In the genomic region with DNA sequence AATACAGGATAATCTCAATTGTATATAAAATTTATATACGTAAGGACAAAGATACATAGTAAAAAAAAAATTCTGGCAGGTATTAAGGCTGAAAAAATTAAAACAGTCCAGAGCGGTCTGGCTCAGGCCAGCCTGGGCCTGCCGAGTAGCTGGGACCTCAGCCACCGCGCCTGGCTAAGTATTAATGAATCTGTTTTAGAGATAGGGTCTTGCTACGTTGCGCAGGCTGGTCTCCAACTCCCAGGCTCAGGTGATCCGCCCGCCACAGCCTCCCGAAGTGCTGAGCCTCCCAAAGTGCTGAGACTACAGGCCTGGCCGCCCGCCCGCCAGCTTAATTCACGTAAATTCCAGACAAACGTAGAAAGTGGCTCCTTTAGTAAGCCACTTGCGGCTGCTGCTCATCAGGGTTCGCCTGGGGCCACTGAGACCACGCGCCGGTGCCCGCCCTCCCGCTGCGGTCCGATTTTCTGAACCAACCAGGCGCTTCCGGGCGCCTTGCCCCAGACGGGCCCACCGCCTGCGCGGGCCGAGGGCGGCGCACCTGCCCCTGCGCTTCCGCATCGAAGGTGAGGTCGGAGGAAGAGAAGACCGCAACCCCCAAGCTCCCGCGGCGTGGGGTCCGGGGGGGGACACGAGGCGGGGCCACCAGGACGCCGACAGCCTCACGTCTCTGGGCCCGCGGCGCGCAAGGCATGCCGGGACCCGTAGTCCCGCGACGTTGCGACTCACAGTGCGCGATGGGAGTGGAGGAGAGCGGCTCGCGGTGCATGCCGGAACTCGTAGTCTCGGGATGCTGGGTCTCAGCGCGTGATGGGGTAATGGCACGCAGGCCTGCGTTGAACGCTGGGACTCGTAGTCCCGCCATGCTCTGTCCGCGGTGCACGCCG, we compare ENCODE assay signal across 1 cellular context.
TF ChIP-seq lines count a peak whose summit lies in the region.

No MANE protein-coding gene starts in this region.

TF ChIP-seq in HepG2, 621 proteins besides CTCF, POLR2A, EP300 and RAD21 (continued from another document and continues in another):
- TF ChIP-seq, protein P1, sequence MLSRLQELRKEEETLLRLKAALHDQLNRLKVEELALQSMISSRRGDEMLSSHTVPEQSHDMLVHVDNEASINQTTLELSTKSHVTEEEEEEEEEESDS (CRISPR knock-in tag; IDR thresholded peaks at IDR 0.05; ENCODE audit: borderline replicate concordance) = no peak
- TF ChIP-seq BRD4 (CRISPR knock-in tag; IDR thresholded peaks at IDR 0.05) (peak; percentile 70; the same call in 1 of the 2 replicates), ZNF30 (CRISPR knock-in tag; IDR thresholded peaks at IDR 0.05) (no peak), ZNF724P (CRISPR knock-in tag; IDR thresholded peaks at IDR 0.05; ENCODE audit: borderline replicate concordance) (peak; percentile 89; the same call in 1 of the 2 replicates), MZF1 (CRISPR knock-in tag; IDR thresholded peaks at IDR 0.05; ENCODE audit: borderline replicate concordance) (no peak), PITX1 (CRISPR knock-in tag; IDR thresholded peaks at IDR 0.05) (no peak), JUN (CRISPR knock-in tag; IDR thresholded peaks at IDR 0.05) (peak; percentile 49; the same call in 1 of the 2 replicates), ATM (IDR thresholded peaks at IDR 0.05; ENCODE audit: borderline replicate concordance) (no peak), ZNF766 (CRISPR knock-in tag; IDR thresholded peaks at IDR 0.05; ENCODE audit: borderline replicate concordance) (no peak), ZNF558 (CRISPR knock-in tag; IDR thresholded peaks at IDR 0.05; ENCODE audit: borderline replicate concordance) (peak; percentile 65; the same call in 1 of the 2 replicates), ZNF180 (CRISPR knock-in tag; IDR thresholded peaks at IDR 0.05; ENCODE audit: borderline replicate concordance, low read depth) (no peak), ZSCAN25 (CRISPR knock-in tag; IDR thresholded peaks at IDR 0.05) (peak; percentile 73; the same call in 1 of the 2 replicates), RFXANK (CRISPR knock-in tag; IDR thresholded peaks at IDR 0.05) (0 out of 2 replicates have a peak, but pooled peaks have one; percentile 45), NCOA2 (CRISPR knock-in tag; IDR thresholded peaks at IDR 0.05) (peak; percentile 36), TCF7 (IDR thresholded peaks at IDR 0.05; ENCODE audit: low read depth) (no peak), SOX13 (IDR thresholded peaks at IDR 0.05) (no peak; the same call in 1 of the 2 replicates), SOX13 (CRISPR knock-in tag; conservative IDR thresholded peaks at IDR 0.05 in 1 of 2, IDR thresholded peaks at IDR 0.05 in 1 of 2) (peak in 1 of 2 experiments; percentile 52; a peak in 2 of 4 replicates), NR2C2 (CRISPR knock-in tag; IDR thresholded peaks at IDR 0.05; ENCODE audit: borderline replicate concordance) (peak; percentile 93), ZNF839 (CRISPR knock-in tag; IDR thresholded peaks at IDR 0.05; ENCODE audit: borderline replicate concordance) (no peak), TP53 (CRISPR knock-in tag; conservative IDR thresholded peaks at IDR 0.05) (no peak), JDP2 (CRISPR knock-in tag; IDR thresholded peaks at IDR 0.05; ENCODE audit: borderline replicate concordance) (no peak; the same call in 1 of the 2 replicates), TEAD2 (CRISPR knock-in tag; IDR thresholded peaks at IDR 0.05) (no peak), ZSCAN31 (CRISPR knock-in tag; IDR thresholded peaks at IDR 0.05; ENCODE audit: low read depth) (peak; percentile 56; the same call in 1 of the 2 replicates), ZNF879 (CRISPR knock-in tag; IDR thresholded peaks at IDR 0.05) (no peak), ZNF572 (CRISPR knock-in tag; IDR thresholded peaks at IDR 0.05) (peak; percentile 91; the same call in 1 of the 2 replicates), SRY (CRISPR knock-in tag; IDR thresholded peaks at IDR 0.05) (peak; percentile 74), CREM (IDR thresholded peaks at IDR 0.05) (peak; percentile 99; the same call in 1 of the 2 replicates), CREM (CRISPR knock-in tag; IDR thresholded peaks at IDR 0.05) (no peak), ZC3H13 (CRISPR knock-in tag; IDR thresholded peaks at IDR 0.05) (peak; percentile 89), ZNF496 (CRISPR knock-in tag; IDR thresholded peaks at IDR 0.05; ENCODE audit: insufficient replicate concordance) (no peak), HDAC1 (CRISPR knock-in tag; IDR thresholded peaks at IDR 0.05) (peak; percentile 93), ZNF772 (CRISPR knock-in tag; IDR thresholded peaks at IDR 0.05) (peak; percentile 83), ZNF629 (CRISPR knock-in tag; conservative IDR thresholded peaks at IDR 0.05) (peak; percentile 22; the same call in 1 of the 2 replicates), HHEX (CRISPR knock-in tag; IDR thresholded peaks at IDR 0.05) (no peak)
- TF ChIP-seq, protein P2, sequence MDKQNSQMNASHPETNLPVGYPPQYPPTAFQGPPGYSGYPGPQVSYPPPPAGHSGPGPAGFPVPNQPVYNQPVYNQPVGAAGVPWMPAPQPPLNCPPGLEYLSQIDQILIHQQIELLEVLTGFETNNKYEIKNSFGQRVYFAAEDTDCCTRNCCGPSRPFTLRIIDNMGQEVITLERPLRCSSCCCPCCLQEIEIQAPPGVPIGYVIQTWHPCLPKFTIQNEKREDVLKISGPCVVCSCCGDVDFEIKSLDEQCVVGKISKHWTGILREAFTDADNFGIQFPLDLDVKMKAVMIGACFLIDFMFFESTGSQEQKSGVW (CRISPR knock-in tag; IDR thresholded peaks at IDR 0.05; ENCODE audit: borderline replicate concordance) = no peak
- TF ChIP-seq, protein P3, sequence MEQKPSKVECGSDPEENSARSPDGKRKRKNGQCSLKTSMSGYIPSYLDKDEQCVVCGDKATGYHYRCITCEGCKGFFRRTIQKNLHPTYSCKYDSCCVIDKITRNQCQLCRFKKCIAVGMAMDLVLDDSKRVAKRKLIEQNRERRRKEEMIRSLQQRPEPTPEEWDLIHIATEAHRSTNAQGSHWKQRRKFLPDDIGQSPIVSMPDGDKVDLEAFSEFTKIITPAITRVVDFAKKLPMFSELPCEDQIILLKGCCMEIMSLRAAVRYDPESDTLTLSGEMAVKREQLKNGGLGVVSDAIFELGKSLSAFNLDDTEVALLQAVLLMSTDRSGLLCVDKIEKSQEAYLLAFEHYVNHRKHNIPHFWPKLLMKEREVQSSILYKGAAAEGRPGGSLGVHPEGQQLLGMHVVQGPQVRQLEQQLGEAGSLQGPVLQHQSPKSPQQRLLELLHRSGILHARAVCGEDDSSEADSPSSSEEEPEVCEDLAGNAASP (CRISPR knock-in tag; IDR thresholded peaks at IDR 0.05; ENCODE audit: borderline replicate concordance) = peak; percentile 91
- TF ChIP-seq, protein P4, sequence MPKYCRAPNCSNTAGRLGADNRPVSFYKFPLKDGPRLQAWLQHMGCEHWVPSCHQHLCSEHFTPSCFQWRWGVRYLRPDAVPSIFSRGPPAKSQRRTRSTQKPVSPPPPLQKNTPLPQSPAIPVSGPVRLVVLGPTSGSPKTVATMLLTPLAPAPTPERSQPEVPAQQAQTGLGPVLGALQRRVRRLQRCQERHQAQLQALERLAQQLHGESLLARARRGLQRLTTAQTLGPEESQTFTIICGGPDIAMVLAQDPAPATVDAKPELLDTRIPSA (CRISPR knock-in tag; IDR thresholded peaks at IDR 0.05; ENCODE audit: borderline replicate concordance) = peak; percentile 81; the same call in 1 of the 2 replicates
- TF ChIP-seq, protein P5, sequence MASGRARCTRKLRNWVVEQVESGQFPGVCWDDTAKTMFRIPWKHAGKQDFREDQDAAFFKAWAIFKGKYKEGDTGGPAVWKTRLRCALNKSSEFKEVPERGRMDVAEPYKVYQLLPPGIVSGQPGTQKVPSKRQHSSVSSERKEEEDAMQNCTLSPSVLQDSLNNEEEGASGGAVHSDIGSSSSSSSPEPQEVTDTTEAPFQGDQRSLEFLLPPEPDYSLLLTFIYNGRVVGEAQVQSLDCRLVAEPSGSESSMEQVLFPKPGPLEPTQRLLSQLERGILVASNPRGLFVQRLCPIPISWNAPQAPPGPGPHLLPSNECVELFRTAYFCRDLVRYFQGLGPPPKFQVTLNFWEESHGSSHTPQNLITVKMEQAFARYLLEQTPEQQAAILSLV (CRISPR knock-in tag; IDR thresholded peaks at IDR 0.05; ENCODE audit: borderline replicate concordance) = peak; percentile 96
- TF ChIP-seq, protein P6, sequence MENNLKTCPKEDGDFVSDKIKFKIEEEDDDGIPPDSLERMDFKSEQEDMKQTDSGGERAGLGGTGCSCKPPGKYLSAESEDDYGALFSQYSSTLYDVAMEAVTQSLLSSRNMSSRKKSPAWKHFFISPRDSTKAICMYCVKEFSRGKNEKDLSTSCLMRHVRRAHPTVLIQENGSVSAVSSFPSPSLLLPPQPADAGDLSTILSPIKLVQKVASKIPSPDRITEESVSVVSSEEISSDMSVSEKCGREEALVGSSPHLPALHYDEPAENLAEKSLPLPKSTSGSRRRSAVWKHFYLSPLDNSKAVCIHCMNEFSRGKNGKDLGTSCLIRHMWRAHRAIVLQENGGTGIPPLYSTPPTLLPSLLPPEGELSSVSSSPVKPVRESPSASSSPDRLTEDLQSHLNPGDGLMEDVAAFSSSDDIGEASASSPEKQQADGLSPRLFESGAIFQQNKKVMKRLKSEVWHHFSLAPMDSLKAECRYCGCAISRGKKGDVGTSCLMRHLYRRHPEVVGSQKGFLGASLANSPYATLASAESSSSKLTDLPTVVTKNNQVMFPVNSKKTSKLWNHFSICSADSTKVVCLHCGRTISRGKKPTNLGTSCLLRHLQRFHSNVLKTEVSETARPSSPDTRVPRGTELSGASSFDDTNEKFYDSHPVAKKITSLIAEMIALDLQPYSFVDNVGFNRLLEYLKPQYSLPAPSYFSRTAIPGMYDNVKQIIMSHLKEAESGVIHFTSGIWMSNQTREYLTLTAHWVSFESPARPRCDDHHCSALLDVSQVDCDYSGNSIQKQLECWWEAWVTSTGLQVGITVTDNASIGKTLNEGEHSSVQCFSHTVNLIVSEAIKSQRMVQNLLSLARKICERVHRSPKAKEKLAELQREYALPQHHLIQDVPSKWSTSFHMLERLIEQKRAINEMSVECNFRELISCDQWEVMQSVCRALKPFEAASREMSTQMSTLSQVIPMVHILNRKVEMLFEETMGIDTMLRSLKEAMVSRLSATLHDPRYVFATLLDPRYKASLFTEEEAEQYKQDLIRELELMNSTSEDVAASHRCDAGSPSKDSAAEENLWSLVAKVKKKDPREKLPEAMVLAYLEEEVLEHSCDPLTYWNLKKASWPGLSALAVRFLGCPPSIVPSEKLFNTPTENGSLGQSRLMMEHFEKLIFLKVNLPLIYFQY (CRISPR knock-in tag; IDR thresholded peaks at IDR 0.05; ENCODE audit: borderline replicate concordance) = peak; percentile 90
- TF ChIP-seq, protein P7, sequence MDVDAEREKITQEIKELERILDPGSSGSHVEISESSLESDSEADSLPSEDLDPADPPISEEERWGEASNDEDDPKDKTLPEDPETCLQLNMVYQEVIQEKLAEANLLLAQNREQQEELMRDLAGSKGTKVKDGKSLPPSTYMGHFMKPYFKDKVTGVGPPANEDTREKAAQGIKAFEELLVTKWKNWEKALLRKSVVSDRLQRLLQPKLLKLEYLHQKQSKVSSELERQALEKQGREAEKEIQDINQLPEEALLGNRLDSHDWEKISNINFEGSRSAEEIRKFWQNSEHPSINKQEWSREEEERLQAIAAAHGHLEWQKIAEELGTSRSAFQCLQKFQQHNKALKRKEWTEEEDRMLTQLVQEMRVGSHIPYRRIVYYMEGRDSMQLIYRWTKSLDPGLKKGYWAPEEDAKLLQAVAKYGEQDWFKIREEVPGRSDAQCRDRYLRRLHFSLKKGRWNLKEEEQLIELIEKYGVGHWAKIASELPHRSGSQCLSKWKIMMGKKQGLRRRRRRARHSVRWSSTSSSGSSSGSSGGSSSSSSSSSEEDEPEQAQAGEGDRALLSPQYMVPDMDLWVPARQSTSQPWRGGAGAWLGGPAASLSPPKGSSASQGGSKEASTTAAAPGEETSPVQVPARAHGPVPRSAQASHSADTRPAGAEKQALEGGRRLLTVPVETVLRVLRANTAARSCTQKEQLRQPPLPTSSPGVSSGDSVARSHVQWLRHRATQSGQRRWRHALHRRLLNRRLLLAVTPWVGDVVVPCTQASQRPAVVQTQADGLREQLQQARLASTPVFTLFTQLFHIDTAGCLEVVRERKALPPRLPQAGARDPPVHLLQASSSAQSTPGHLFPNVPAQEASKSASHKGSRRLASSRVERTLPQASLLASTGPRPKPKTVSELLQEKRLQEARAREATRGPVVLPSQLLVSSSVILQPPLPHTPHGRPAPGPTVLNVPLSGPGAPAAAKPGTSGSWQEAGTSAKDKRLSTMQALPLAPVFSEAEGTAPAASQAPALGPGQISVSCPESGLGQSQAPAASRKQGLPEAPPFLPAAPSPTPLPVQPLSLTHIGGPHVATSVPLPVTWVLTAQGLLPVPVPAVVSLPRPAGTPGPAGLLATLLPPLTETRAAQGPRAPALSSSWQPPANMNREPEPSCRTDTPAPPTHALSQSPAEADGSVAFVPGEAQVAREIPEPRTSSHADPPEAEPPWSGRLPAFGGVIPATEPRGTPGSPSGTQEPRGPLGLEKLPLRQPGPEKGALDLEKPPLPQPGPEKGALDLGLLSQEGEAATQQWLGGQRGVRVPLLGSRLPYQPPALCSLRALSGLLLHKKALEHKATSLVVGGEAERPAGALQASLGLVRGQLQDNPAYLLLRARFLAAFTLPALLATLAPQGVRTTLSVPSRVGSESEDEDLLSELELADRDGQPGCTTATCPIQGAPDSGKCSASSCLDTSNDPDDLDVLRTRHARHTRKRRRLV (CRISPR knock-in tag; IDR thresholded peaks at IDR 0.05) = peak; percentile 70; the same call in 1 of the 2 replicates
- TF ChIP-seq, protein P8, sequence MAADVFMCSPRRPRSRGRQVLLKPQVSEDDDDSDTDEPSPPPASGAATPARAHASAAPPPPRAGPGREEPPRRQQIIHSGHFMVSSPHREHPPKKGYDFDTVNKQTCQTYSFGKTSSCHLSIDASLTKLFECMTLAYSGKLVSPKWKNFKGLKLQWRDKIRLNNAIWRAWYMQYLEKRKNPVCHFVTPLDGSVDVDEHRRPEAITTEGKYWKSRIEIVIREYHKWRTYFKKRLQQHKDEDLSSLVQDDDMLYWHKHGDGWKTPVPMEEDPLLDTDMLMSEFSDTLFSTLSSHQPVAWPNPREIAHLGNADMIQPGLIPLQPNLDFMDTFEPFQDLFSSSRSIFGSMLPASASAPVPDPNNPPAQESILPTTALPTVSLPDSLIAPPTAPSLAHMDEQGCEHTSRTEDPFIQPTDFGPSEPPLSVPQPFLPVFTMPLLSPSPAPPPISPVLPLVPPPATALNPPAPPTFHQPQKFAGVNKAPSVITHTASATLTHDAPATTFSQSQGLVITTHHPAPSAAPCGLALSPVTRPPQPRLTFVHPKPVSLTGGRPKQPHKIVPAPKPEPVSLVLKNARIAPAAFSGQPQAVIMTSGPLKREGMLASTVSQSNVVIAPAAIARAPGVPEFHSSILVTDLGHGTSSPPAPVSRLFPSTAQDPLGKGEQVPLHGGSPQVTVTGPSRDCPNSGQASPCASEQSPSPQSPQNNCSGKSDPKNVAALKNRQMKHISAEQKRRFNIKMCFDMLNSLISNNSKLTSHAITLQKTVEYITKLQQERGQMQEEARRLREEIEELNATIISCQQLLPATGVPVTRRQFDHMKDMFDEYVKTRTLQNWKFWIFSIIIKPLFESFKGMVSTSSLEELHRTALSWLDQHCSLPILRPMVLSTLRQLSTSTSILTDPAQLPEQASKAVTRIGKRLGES (CRISPR knock-in tag; IDR thresholded peaks at IDR 0.05; ENCODE audit: borderline replicate concordance) = no peak
